1 cellular context compared by ENCODE assay signal in the genomic region with DNA sequence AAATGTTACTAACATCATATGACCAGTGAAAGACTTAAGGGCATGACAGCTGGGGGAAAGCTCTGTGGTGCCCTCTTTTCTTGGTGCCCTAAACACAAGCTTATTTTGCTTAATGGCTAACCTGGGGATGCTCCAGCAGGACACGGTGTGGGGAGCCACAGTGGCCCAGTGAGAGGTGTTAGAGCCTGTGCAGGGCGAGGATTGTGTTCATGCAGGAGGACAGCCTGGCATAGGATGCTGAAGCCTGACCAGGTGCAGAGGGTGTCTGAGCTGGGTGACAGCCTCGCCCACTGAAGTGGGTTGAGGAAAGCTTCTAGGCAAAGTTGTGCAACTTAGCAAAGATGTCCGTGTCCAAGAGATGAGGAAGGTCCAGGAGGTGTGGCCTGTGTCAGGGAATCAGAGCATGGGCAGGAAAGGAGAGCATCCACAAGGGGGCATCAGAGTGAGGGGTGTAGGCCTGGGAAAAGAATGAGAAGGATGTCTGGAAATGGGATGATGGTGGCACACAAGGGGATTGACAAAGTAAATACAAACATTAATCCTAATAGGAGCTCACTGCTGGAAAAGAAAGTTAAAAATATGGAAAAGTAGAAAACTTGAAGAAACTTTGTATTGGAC.
TF ChIP-seq lines count a peak whose summit lies in the region.

No MANE protein-coding gene starts in this region.

TF ChIP-seq in HepG2, 621 proteins besides CTCF, POLR2A, EP300 and RAD21 (continued from another document):
- TF ChIP-seq TCF7L2 (IDR thresholded peaks at IDR 0.05; ENCODE audit: low read depth, low read length): no peak
- no peak for TF ChIP-seq TP53 (CRISPR knock-in tag; conservative IDR thresholded peaks at IDR 0.05)
- TF ChIP-seq IRF2 (CRISPR knock-in tag; IDR thresholded peaks at IDR 0.05): 0 out of 2 replicates have a peak, but pooled peaks have one; percentile 44
- TF ChIP-seq NFYB (CRISPR knock-in tag; IDR thresholded peaks at IDR 0.05): no peak
- peak; percentile 22; the same call in 1 of the 2 replicates for TF ChIP-seq ZFX (CRISPR knock-in tag; IDR thresholded peaks at IDR 0.05; ENCODE audit: low read depth)
- TF ChIP-seq SALL1 (CRISPR knock-in tag; IDR thresholded peaks at IDR 0.05): peak; percentile 45; the same call in 1 of the 2 replicates
- 0 out of 2 replicates have a peak, but pooled peaks have one; percentile 17 for TF ChIP-seq ZMYM4 (CRISPR knock-in tag; IDR thresholded peaks at IDR 0.05)
- no peak for TF ChIP-seq HHEX (CRISPR knock-in tag; IDR thresholded peaks at IDR 0.05)
- TF ChIP-seq ZNF282 (IDR thresholded peaks at IDR 0.05; ENCODE audit: partially characterized antibody): no peak
- TF ChIP-seq ZNF230 (CRISPR knock-in tag; IDR thresholded peaks at IDR 0.05): no peak
- no peak for TF ChIP-seq CCDC6 (CRISPR knock-in tag; IDR thresholded peaks at IDR 0.05)
- TF ChIP-seq ZNF773 (CRISPR knock-in tag; IDR thresholded peaks at IDR 0.05; ENCODE audit: borderline replicate concordance): no peak
- TF ChIP-seq, protein P1, sequence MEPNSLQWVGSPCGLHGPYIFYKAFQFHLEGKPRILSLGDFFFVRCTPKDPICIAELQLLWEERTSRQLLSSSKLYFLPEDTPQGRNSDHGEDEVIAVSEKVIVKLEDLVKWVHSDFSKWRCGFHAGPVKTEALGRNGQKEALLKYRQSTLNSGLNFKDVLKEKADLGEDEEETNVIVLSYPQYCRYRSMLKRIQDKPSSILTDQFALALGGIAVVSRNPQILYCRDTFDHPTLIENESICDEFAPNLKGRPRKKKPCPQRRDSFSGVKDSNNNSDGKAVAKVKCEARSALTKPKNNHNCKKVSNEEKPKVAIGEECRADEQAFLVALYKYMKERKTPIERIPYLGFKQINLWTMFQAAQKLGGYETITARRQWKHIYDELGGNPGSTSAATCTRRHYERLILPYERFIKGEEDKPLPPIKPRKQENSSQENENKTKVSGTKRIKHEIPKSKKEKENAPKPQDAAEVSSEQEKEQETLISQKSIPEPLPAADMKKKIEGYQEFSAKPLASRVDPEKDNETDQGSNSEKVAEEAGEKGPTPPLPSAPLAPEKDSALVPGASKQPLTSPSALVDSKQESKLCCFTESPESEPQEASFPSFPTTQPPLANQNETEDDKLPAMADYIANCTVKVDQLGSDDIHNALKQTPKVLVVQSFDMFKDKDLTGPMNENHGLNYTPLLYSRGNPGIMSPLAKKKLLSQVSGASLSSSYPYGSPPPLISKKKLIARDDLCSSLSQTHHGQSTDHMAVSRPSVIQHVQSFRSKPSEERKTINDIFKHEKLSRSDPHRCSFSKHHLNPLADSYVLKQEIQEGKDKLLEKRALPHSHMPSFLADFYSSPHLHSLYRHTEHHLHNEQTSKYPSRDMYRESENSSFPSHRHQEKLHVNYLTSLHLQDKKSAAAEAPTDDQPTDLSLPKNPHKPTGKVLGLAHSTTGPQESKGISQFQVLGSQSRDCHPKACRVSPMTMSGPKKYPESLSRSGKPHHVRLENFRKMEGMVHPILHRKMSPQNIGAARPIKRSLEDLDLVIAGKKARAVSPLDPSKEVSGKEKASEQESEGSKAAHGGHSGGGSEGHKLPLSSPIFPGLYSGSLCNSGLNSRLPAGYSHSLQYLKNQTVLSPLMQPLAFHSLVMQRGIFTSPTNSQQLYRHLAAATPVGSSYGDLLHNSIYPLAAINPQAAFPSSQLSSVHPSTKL (CRISPR knock-in tag; IDR thresholded peaks at IDR 0.05): peak; percentile 42
- TF ChIP-seq ZNF800 (CRISPR knock-in tag; IDR thresholded peaks at IDR 0.05): no peak
- TF ChIP-seq GABPB1 (CRISPR knock-in tag; IDR thresholded peaks at IDR 0.05): no peak
- no peak for TF ChIP-seq RORA (CRISPR knock-in tag; IDR thresholded peaks at IDR 0.05)
- TF ChIP-seq STAG1 (CRISPR knock-in tag; IDR thresholded peaks at IDR 0.05): peak; percentile 88
- TF ChIP-seq ZNF644 (CRISPR knock-in tag; IDR thresholded peaks at IDR 0.05; ENCODE audit: low read depth): 0 out of 2 replicates have a peak, but pooled peaks have one; percentile 20
- TF ChIP-seq, protein P2, sequence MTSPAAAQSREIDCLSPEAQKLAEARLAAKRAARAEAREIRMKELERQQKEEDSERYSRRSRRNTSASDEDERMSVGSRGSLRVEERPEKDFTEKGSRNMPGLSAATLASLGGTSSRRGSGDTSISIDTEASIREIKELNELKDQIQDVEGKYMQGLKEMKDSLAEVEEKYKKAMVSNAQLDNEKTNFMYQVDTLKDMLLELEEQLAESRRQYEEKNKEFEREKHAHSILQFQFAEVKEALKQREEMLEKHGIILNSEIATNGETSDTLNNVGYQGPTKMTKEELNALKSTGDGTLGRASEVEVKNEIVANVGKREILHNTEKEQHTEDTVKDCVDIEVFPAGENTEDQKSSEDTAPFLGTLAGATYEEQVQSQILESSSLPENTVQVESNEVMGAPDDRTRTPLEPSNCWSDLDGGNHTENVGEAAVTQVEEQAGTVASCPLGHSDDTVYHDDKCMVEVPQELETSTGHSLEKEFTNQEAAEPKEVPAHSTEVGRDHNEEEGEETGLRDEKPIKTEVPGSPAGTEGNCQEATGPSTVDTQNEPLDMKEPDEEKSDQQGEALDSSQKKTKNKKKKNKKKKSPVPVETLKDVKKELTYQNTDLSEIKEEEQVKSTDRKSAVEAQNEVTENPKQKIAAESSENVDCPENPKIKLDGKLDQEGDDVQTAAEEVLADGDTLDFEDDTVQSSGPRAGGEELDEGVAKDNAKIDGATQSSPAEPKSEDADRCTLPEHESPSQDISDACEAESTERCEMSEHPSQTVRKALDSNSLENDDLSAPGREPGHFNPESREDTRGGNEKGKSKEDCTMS (CRISPR knock-in tag; conservative IDR thresholded peaks at IDR 0.05): no peak
- no peak for TF ChIP-seq ZNF431 (CRISPR knock-in tag; IDR thresholded peaks at IDR 0.05; ENCODE audit: borderline replicate concordance, low read depth)
- no peak for TF ChIP-seq SAFB2 (CRISPR knock-in tag; IDR thresholded peaks at IDR 0.05; ENCODE audit: borderline replicate concordance, low read depth)
- TF ChIP-seq BHLHE40 (IDR thresholded peaks at IDR 0.05; ENCODE audit: low read length): 0 out of 2 replicates have a peak, but pooled peaks have one; percentile 7
- TF ChIP-seq FOXJ3 (CRISPR knock-in tag; IDR thresholded peaks at IDR 0.05; ENCODE audit: borderline replicate concordance): no peak
- TF ChIP-seq, protein P3, sequence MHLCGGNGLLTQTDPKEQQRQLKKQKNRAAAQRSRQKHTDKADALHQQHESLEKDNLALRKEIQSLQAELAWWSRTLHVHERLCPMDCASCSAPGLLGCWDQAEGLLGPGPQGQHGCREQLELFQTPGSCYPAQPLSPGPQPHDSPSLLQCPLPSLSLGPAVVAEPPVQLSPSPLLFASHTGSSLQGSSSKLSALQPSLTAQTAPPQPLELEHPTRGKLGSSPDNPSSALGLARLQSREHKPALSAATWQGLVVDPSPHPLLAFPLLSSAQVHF (CRISPR knock-in tag; IDR thresholded peaks at IDR 0.05): no peak
- TF ChIP-seq, protein P4, sequence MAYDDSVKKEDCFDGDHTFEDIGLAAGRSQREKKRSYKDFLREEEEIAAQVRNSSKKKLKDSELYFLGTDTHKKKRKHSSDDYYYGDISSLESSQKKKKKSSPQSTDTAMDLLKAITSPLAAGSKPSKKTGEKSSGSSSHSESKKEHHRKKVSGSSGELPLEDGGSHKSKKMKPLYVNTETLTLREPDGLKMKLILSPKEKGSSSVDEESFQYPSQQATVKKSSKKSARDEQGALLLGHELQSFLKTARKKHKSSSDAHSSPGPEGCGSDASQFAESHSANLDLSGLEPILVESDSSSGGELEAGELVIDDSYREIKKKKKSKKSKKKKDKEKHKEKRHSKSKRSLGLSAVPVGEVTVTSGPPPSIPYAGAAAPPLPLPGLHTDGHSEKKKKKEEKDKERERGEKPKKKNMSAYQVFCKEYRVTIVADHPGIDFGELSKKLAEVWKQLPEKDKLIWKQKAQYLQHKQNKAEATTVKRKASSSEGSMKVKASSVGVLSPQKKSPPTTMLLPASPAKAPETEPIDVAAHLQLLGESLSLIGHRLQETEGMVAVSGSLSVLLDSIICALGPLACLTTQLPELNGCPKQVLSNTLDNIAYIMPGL (CRISPR knock-in tag; IDR thresholded peaks at IDR 0.05; ENCODE audit: borderline replicate concordance in 1 of 2, low read depth in 1 of 2): 0 out of 4 replicates have a peak, but pooled peaks of 1 of the 2 experiments have one; percentile 35
- TF ChIP-seq SIN3A (IDR thresholded peaks at IDR 0.05; ENCODE audit: borderline replicate concordance, low read depth, low read length): no peak
- TF ChIP-seq, protein P5, sequence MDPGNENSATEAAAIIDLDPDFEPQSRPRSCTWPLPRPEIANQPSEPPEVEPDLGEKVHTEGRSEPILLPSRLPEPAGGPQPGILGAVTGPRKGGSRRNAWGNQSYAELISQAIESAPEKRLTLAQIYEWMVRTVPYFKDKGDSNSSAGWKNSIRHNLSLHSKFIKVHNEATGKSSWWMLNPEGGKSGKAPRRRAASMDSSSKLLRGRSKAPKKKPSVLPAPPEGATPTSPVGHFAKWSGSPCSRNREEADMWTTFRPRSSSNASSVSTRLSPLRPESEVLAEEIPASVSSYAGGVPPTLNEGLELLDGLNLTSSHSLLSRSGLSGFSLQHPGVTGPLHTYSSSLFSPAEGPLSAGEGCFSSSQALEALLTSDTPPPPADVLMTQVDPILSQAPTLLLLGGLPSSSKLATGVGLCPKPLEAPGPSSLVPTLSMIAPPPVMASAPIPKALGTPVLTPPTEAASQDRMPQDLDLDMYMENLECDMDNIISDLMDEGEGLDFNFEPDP (CRISPR knock-in tag; conservative IDR thresholded peaks at IDR 0.05): no peak
- no peak for TF ChIP-seq MXI1 (IDR thresholded peaks at IDR 0.05; ENCODE audit: borderline replicate concordance, low read depth, low read length)
- no peak for TF ChIP-seq PPARG (CRISPR knock-in tag; conservative IDR thresholded peaks at IDR 0.05)
- TF ChIP-seq ZNF33B (CRISPR knock-in tag; IDR thresholded peaks at IDR 0.05): no peak
- TF ChIP-seq PBX3 (CRISPR knock-in tag; IDR thresholded peaks at IDR 0.05; ENCODE audit: borderline replicate concordance): no peak
- TF ChIP-seq KMT2A (CRISPR knock-in tag; IDR thresholded peaks at IDR 0.05): no peak
- TF ChIP-seq NPAS2 (CRISPR knock-in tag; IDR thresholded peaks at IDR 0.05; ENCODE audit: borderline replicate concordance): no peak
- TF ChIP-seq ZMAT3 (CRISPR knock-in tag; conservative IDR thresholded peaks at IDR 0.05): no peak
